ENCODE assay signal across 8 cellular contexts in genomic region chr3:104553121-104553520, GRCh38.
"Had no signal": no experiment of that assay in that cellular context is flagged by ENCODE, and none has a peak within 500 bp of the region (broad histone marks: within the 10 kb centered on the region; RNA-seq: fewer than 3 reads in every experiment).

No MANE protein-coding gene starts in this region.

- H3K9me3 ChIP-seq: HAP-1 had no signal

- H3K4me1 ChIP-seq: HAP-1 had no signal

- H3K27ac ChIP-seq: GM23248, HL-60 had no signal

- DNase-seq: GM23248, GOT3, H7, HFFc6 had no signal

- H3K9ac ChIP-seq: GM23248 had no signal

- H3K36me3 ChIP-seq: HAP-1 had no signal

- ATAC-seq: HCT116, HepG2 had no signal

- H3K4me3 ChIP-seq: GM23248, HAP-1 had no signal
